12 cellular contexts compared by ENCODE assay signal in genomic region chr2:46257476-46257875, GRCh38. TPM values are rescaled to one million over a fixed set of nuclear protein-coding genes. Genes with fewer than 3 reads are reported as not detected.
A peak's percentile ranks its signal among the peaks of the same experiment; 100 is the strongest.
DNase-seq lines count a peak whose midpoint lies in the region; ATAC-seq and TF ChIP-seq lines count a peak whose summit lies in the region.
"Had no signal": no experiment of that assay in that cellular context is flagged by ENCODE, and none has a peak within 500 bp of the region (broad histone marks: within the 10 kb centered on the region; RNA-seq: fewer than 3 reads in every experiment).

No MANE protein-coding gene starts in this region.

- no peaks in the 10 kb centered on the region for H3K27me3 ChIP-seq in esophagus squamous epithelium
- H3K27me3 ChIP-seq in spleen (replicated peaks in 1 of 7), result no peaks in the 10 kb centered on the region
- no peaks in the 10 kb centered on the region for H3K27me3 ChIP-seq in CD4-positive, alpha-beta T cell (ENCODE audit: control insufficient read depth, insufficient read depth, low read length)

- no peaks in the 10 kb centered on the region for H3K4me1 Mint-ChIP-seq in CD4-positive, alpha-beta T cell (ENCODE audit: low read depth)

- no peaks in the 10 kb centered on the region for H3K36me3 Mint-ChIP-seq in CD4-positive, alpha-beta T cell (ENCODE audit: low read depth)
- H3K36me3 Mint-ChIP-seq: natural killer cell treated with Interleukin-12 subunit alpha and Interleukin-12 subunit beta and Interleukin-15 and Interleukin-18, amount 100 ng/mL, for 72 hours had no signal

- POLR2A ChIA-PET in CD4-positive, alpha-beta T cell (lab: Charles Lee), result no interaction called here

- WGBS in esophagus squamous epithelium, 2 donors, result 52 to 81% methylated on average over 4 of the region's 4 CpGs
- 36 to 62% (median 56%) methylated on average over 4 of the region's 4 CpGs for WGBS in spleen, 5 donors

- ATAC-seq in HG02798 (IDR thresholded peaks at IDR 0.05; ENCODE audit: poor library complexity, unreplicated experiment), result no peak
- no peak for ATAC-seq in CD4-positive, alpha-beta T cell (ENCODE audit: poor library complexity)
- ATAC-seq: activated CD8-positive, alpha-beta T cell treated with anti-CD3 and anti-CD28 coated beads, Interleukin-2, amount 10 ng/mL, durations not matched to agents 7 days and 5 days; natural killer cell treated with Interleukin-12 subunit alpha and Interleukin-12 subunit beta and Interleukin-15 and Interleukin-18, amount 100 ng/mL, for 72 hours had no signal

- intact Hi-C loops in esophagus squamous epithelium (cut with DNase I) (no loop called here), spleen (cut with DNase I; ENCODE audit: low total_unique reads) (no loop called here)
- intact Hi-C loops in CD4-positive, alpha-beta T cell (cut with DNase I, micrococcal nuclease), result no loop called here

- H3K27ac ChIP-seq in esophagus squamous epithelium (peak overlapping the region in 3 of 4 donors; percentile 22 to 40 (median 23)), spleen (peak overlapping the region in 7 of 8 donors; percentile 1 to 76 (median 47))
- no peak overlapping the region for H3K27ac ChIP-seq in CD4-positive, alpha-beta T cell (ENCODE audit: low read depth, low read length)
- H3K27ac ChIP-seq: SK-N-MC, thoracic aorta had no signal

- peak; percentile 79 for DNase-seq in LHCN-M2 (ENCODE audit: low read depth)
- peak; percentile 93 for DNase-seq in NCI-H345 treated with DMSO at 0.1 percent for 48 hours (lab: John Stamatoyannopoulos, UW; ENCODE audit: unreplicated experiment)
- DNase-seq in esophagus squamous epithelium (lab: John Stamatoyannopoulos, UW), result no peak
- DNase-seq in spleen, result no peak
- no peak for DNase-seq in CD4-positive, alpha-beta T cell
- no peak for DNase-seq in inferior parietal cortex (ENCODE audit: extremely low spot score)
- DNase-seq: activated CD8-positive, alpha-beta T cell treated with anti-CD3 and anti-CD28 coated beads, Interleukin-2, amount 10 ng/mL, durations not matched to agents 7 days and 5 days; head of caudate nucleus had no signal

- H3K9me3 ChIP-seq in esophagus squamous epithelium, result no peaks in the 10 kb centered on the region
- no peaks in the 10 kb centered on the region for H3K9me3 ChIP-seq in spleen
- no peaks in the 10 kb centered on the region for H3K9me3 ChIP-seq in CD4-positive, alpha-beta T cell (ENCODE audit: control insufficient read depth, low read length)
- H3K9me3 ChIP-seq: thoracic aorta had no signal

- TF ChIP-seq CTCF in esophagus squamous epithelium (IDR thresholded peaks at IDR 0.05) (no peak), spleen (IDR thresholded peaks at IDR 0.05 in 8 of 11, conservative IDR thresholded peaks at IDR 0.05 in 3 of 11) (no peak)
- TF ChIP-seq CTCF in CD4-positive, alpha-beta T cell (IDR thresholded peaks at IDR 0.05), result no peak

- no peak overlapping the region for H3K4me3 Mint-ChIP-seq in CD4-positive, alpha-beta T cell
- H3K4me3 Mint-ChIP-seq: activated CD8-positive, alpha-beta T cell treated with anti-CD3 and anti-CD28 coated beads, Interleukin-2, amount 10 ng/mL, durations not matched to agents 7 days and 5 days; natural killer cell treated with Interleukin-12 subunit alpha and Interleukin-12 subunit beta and Interleukin-15 and Interleukin-18, amount 100 ng/mL, for 72 hours had no signal

- H3K4me1 ChIP-seq in esophagus squamous epithelium, result peaks cover 0 to 36% (median 9%) of the 10 kb centered on the region in 3 donors
- H3K4me1 ChIP-seq in spleen, result peaks cover 0 to 46% (median 30%) of the 10 kb centered on the region in 6 donors

- H3K27ac Mint-ChIP-seq in CD4-positive, alpha-beta T cell, result no peak overlapping the region
- H3K27ac Mint-ChIP-seq: activated CD8-positive, alpha-beta T cell treated with anti-CD3 and anti-CD28 coated beads, Interleukin-2, amount 10 ng/mL, durations not matched to agents 7 days and 5 days; natural killer cell treated with Interleukin-12 subunit alpha and Interleukin-12 subunit beta and Interleukin-15 and Interleukin-18, amount 100 ng/mL, for 72 hours had no signal

- no peak overlapping the region for H3K4me3 ChIP-seq in esophagus squamous epithelium
- no peak overlapping the region for H3K4me3 ChIP-seq in spleen
- H3K4me3 ChIP-seq: SK-N-MC, thoracic aorta had no signal

- TF ChIP-seq POLR2A in esophagus squamous epithelium (IDR thresholded peaks at IDR 0.05) (no peak), spleen (IDR thresholded peaks at IDR 0.05) (no peak)

- H3K36me3 ChIP-seq in esophagus squamous epithelium (no peaks in the 10 kb centered on the region), spleen (no peaks in the 10 kb centered on the region)
- H3K36me3 ChIP-seq: thoracic aorta had no signal

- H3K9me3 Mint-ChIP-seq in CD4-positive, alpha-beta T cell, result no peaks in the 10 kb centered on the region
- H3K9me3 Mint-ChIP-seq: natural killer cell treated with Interleukin-12 subunit alpha and Interleukin-12 subunit beta and Interleukin-15 and Interleukin-18, amount 100 ng/mL, for 72 hours had no signal

- CTCF ChIA-PET in CD4-positive, alpha-beta T cell (lab: Charles Lee), result no interaction called here

- no peaks in the 10 kb centered on the region for H3K27me3 Mint-ChIP-seq in CD4-positive, alpha-beta T cell
- H3K27me3 Mint-ChIP-seq: natural killer cell treated with Interleukin-12 subunit alpha and Interleukin-12 subunit beta and Interleukin-15 and Interleukin-18, amount 100 ng/mL, for 72 hours had no signal

RNA-seq across cellular contexts. Expression of gene EPAS1, which starts 39.7 kb away (rescaled TPM):
- total RNA-seq in LHCN-M2 (2014; rRNA removed) (9.7 and 14.8 TPM in 2 replicates), esophagus squamous epithelium (100 to 1,000 TPM in 2 of 4 donors, 10 to 100 TPM in 2; 86.7 to 151 (median 105) TPM), spleen (100 to 1,000 TPM; 145 to 330 (median 233) TPM)
- 24.1 TPM for polyA plus RNA-seq in LHCN-M2 (2012)
- polyA plus RNA-seq in spleen, result 10 to 100 TPM; 30.5 to 58.1 (median 38.5) TPM
- total RNA-seq in CD4-positive, alpha-beta T cell, result 1 to 10 TPM; 4.2 to 5.4 TPM

Comparison
In these comparisons a context has a peak if more than half of its experiments do, and no peak if none do; other contexts are left out.
1. DNase-seq: peak in LHCN-M2 (single experiment) and NCI-H345 treated with DMSO at 0.1 percent for 48 hours (single experiment); none in esophagus squamous epithelium (single experiment), spleen (single experiment), CD4-positive, alpha-beta T cell (0 of 10) and inferior parietal cortex (single experiment).